1 cellular context compared by ENCODE assay signal in genomic region chr6:142088858-142089216, GRCh38.
TF ChIP-seq lines count a peak whose summit lies in the region.

No MANE protein-coding gene starts in this region.

TF ChIP-seq in H1, 55 proteins besides CTCF, POLR2A, EP300 and RAD21 (continued from another document):
- TF ChIP-seq E2F6 (IDR thresholded peaks at IDR 0.05): no peak
- TF ChIP-seq SP4 (IDR thresholded peaks at IDR 0.05; ENCODE audit: low read length): no peak
- TF ChIP-seq POLR2AphosphoS5 (IDR thresholded peaks at IDR 0.05; ENCODE audit: low read depth, low read length): no peak
- no peak for TF ChIP-seq SRF (IDR thresholded peaks at IDR 0.05; ENCODE audit: low read depth, low read length)
- TF ChIP-seq CBX8 (IDR thresholded peaks at IDR 0.05; ENCODE audit: borderline replicate concordance, low read depth, low read length): no peak
- TF ChIP-seq SIN3A (conservative IDR thresholded peaks at IDR 0.05 in 1 of 2, IDR thresholded peaks at IDR 0.05 in 1 of 2; ENCODE audit: low read depth in 1 of 2, low read length in 2 of 2): peak; percentile 98 to 99
- no peak for TF ChIP-seq EZH2 (IDR thresholded peaks at IDR 0.05; ENCODE audit: low read depth, low read length, severe bottlenecking)
- no peak for TF ChIP-seq TBP (IDR thresholded peaks at IDR 0.05; ENCODE audit: low read depth, low read length)
- no peak for TF ChIP-seq USF2 (IDR thresholded peaks at IDR 0.05; ENCODE audit: low read length)
- peak; percentile 89 for TF ChIP-seq TAF7 (optimal IDR thresholded peaks at IDR 0.05; ENCODE audit: borderline replicate concordance, low read depth, low read length)
- no peak for TF ChIP-seq CREB1 (IDR thresholded peaks at IDR 0.05)
- no peak for TF ChIP-seq GABPA (IDR thresholded peaks at IDR 0.05; ENCODE audit: borderline replicate concordance, insufficient read depth, low read length)
- TF ChIP-seq RNF2 (IDR thresholded peaks at IDR 0.05; ENCODE audit: borderline replicate concordance, low read depth, low read length, missing control alignments, poor library complexity, severe bottlenecking): no peak
- no peak; the same call in 1 of the 2 replicates for TF ChIP-seq MAFK (IDR thresholded peaks at IDR 0.05; ENCODE audit: low read depth, low read length)
- TF ChIP-seq SAP30 (IDR thresholded peaks at IDR 0.05; ENCODE audit: insufficient read depth, insufficient replicate concordance, low read length): peak; percentile 92
- TF ChIP-seq NANOG (IDR thresholded peaks at IDR 0.05; ENCODE audit: insufficient read depth, low read depth, low read length, poor library complexity, severe bottlenecking): no peak
- TF ChIP-seq RXRA (IDR thresholded peaks at IDR 0.05; ENCODE audit: insufficient read depth, low read depth, low read length): no peak
- peak; percentile 72 for TF ChIP-seq MAX (IDR thresholded peaks at IDR 0.05)
- TF ChIP-seq BACH1 (IDR thresholded peaks at IDR 0.05; ENCODE audit: low read length): 0 out of 2 replicates have a peak, but pooled peaks have one; percentile 2
- no peak for TF ChIP-seq TCF12 (IDR thresholded peaks at IDR 0.05; ENCODE audit: low read depth, low read length)
- TF ChIP-seq JUND (IDR thresholded peaks at IDR 0.05; ENCODE audit: low read length): no peak
- no peak for TF ChIP-seq CHD2 (IDR thresholded peaks at IDR 0.05; ENCODE audit: low read length)
- no peak for TF ChIP-seq CHD1 (IDR thresholded peaks at IDR 0.05; ENCODE audit: low read depth, low read length)
- no peak for TF ChIP-seq CBX5 (IDR thresholded peaks at IDR 0.05; ENCODE audit: low read depth, low read length)
- TF ChIP-seq SIX5 (IDR thresholded peaks at IDR 0.05; ENCODE audit: low read depth, low read length): no peak
- TF ChIP-seq HDAC6 (IDR thresholded peaks at IDR 0.05; ENCODE audit: low read depth, low read length): no peak
- no peak for TF ChIP-seq KDM4A (IDR thresholded peaks at IDR 0.05; ENCODE audit: low read depth, low read length, severe bottlenecking)
- no peak for TF ChIP-seq FOSL1 (IDR thresholded peaks at IDR 0.05; ENCODE audit: insufficient read depth, low read depth, low read length)
- TF ChIP-seq YY1 (IDR thresholded peaks at IDR 0.05; ENCODE audit: low read depth, low read length): peak; percentile 57; the same call in 1 of the 2 replicates
- no peak for TF ChIP-seq GTF2F1 (IDR thresholded peaks at IDR 0.05; ENCODE audit: borderline replicate concordance, low read depth, low read length)
- peak; percentile 57 to 86; a peak in 2 of 4 replicates for TF ChIP-seq HDAC2 (IDR thresholded peaks at IDR 0.05; ENCODE audit: borderline replicate concordance in 1 of 2, low read depth in 2 of 2, low read length in 2 of 2)
- no peak for TF ChIP-seq CTBP2 (IDR thresholded peaks at IDR 0.05; ENCODE audit: borderline replicate concordance, insufficient read depth, insufficient read length, low read length)
- no peak for TF ChIP-seq NRF1 (IDR thresholded peaks at IDR 0.05; ENCODE audit: low read depth, low read length)
- no peak for TF ChIP-seq RBBP5 (IDR thresholded peaks at IDR 0.05; ENCODE audit: borderline replicate concordance, low read depth, low read length)
- no peak for TF ChIP-seq KDM1A (IDR thresholded peaks at IDR 0.05; ENCODE audit: borderline replicate concordance, low read length)
- TF ChIP-seq JUN (IDR thresholded peaks at IDR 0.05; ENCODE audit: low read depth, low read length): no peak
